1 cellular context compared by ENCODE assay signal in genomic region chr12:133080051-133080618, GRCh38.
TF ChIP-seq lines count a peak whose summit lies in the region.

No MANE protein-coding gene starts in this region.

TF ChIP-seq in HepG2, 621 proteins besides CTCF, POLR2A, EP300 and RAD21 (continued from another document and continues in another):
- TF ChIP-seq ZNF441 (CRISPR knock-in tag; IDR thresholded peaks at IDR 0.05; ENCODE audit: borderline replicate concordance): no peak
- TF ChIP-seq ZNF557 (CRISPR knock-in tag; IDR thresholded peaks at IDR 0.05): no peak
- TF ChIP-seq FOXK1 (CRISPR knock-in tag; IDR thresholded peaks at IDR 0.05; ENCODE audit: borderline replicate concordance, low read depth): peak; percentile 87; the same call in 1 of the 2 replicates
- TF ChIP-seq ZNF230 (CRISPR knock-in tag; IDR thresholded peaks at IDR 0.05): no peak
- no peak for TF ChIP-seq BORCS8-MEF2B (CRISPR knock-in tag; IDR thresholded peaks at IDR 0.05)
- peak; percentile 14; the same call in 1 of the 2 replicates for TF ChIP-seq RXRB (CRISPR knock-in tag; IDR thresholded peaks at IDR 0.05; ENCODE audit: borderline replicate concordance)
- TF ChIP-seq SALL1 (CRISPR knock-in tag; IDR thresholded peaks at IDR 0.05): 0 out of 2 replicates have a peak, but pooled peaks have one; percentile 36
- TF ChIP-seq ZNF530 (CRISPR knock-in tag; IDR thresholded peaks at IDR 0.05; ENCODE audit: low read depth): no peak
- no peak for TF ChIP-seq FOXP1 (IDR thresholded peaks at IDR 0.05)
- no peak; the same call in 1 of the 2 replicates for TF ChIP-seq FOXP1 (CRISPR knock-in tag; IDR thresholded peaks at IDR 0.05)
- no peak for TF ChIP-seq ZNF235 (CRISPR knock-in tag; IDR thresholded peaks at IDR 0.05; ENCODE audit: borderline replicate concordance)
- TF ChIP-seq THAP8 (CRISPR knock-in tag; IDR thresholded peaks at IDR 0.05; ENCODE audit: borderline replicate concordance): 0 out of 2 replicates have a peak, but pooled peaks have one; percentile 34
- TF ChIP-seq CERS6 (CRISPR knock-in tag; IDR thresholded peaks at IDR 0.05): no peak
- TF ChIP-seq ZBTB43 (CRISPR knock-in tag; conservative IDR thresholded peaks at IDR 0.05): no peak
- TF ChIP-seq NRL (CRISPR knock-in tag; IDR thresholded peaks at IDR 0.05; ENCODE audit: borderline replicate concordance): no peak
- no peak for TF ChIP-seq RARG (CRISPR knock-in tag; IDR thresholded peaks at IDR 0.05; ENCODE audit: low read depth)
- TF ChIP-seq MLX (CRISPR knock-in tag; IDR thresholded peaks at IDR 0.05): no peak
- no peak for TF ChIP-seq ZNF484 (CRISPR knock-in tag; IDR thresholded peaks at IDR 0.05; ENCODE audit: borderline replicate concordance, low read depth)
- TF ChIP-seq SMARCE1 (IDR thresholded peaks at IDR 0.05; ENCODE audit: borderline replicate concordance): no peak
- no peak; the same call in 1 of the 2 replicates for TF ChIP-seq TGIF2 (CRISPR knock-in tag; IDR thresholded peaks at IDR 0.05)
- TF ChIP-seq SNAI1 (CRISPR knock-in tag; IDR thresholded peaks at IDR 0.05; ENCODE audit: borderline replicate concordance): no peak; the same call in 1 of the 2 replicates
- no peak; the same call in 1 of the 2 replicates for TF ChIP-seq SP2 (CRISPR knock-in tag; IDR thresholded peaks at IDR 0.05)
- no peak for TF ChIP-seq NPAS2 (CRISPR knock-in tag; IDR thresholded peaks at IDR 0.05; ENCODE audit: borderline replicate concordance)
- 0 out of 2 replicates have a peak, but pooled peaks have one; percentile 46 for TF ChIP-seq ZBTB20 (CRISPR knock-in tag; IDR thresholded peaks at IDR 0.05; ENCODE audit: borderline replicate concordance, low read depth)
- peak; percentile 75; the same call in 1 of the 2 replicates for TF ChIP-seq YEATS2 (CRISPR knock-in tag; IDR thresholded peaks at IDR 0.05; ENCODE audit: borderline replicate concordance)
- no peak for TF ChIP-seq ZMYM2 (CRISPR knock-in tag; IDR thresholded peaks at IDR 0.05)
- TF ChIP-seq KDM5A (IDR thresholded peaks at IDR 0.05; ENCODE audit: borderline replicate concordance, low read length): peak; percentile 68; the same call in 1 of the 2 replicates
- TF ChIP-seq ZNF335 (CRISPR knock-in tag; IDR thresholded peaks at IDR 0.05): peak; percentile 94
- no peak for TF ChIP-seq ESRRA (CRISPR knock-in tag; IDR thresholded peaks at IDR 0.05; ENCODE audit: low read depth)
- no peak; the same call in 1 of the 2 replicates for TF ChIP-seq ZNF451 (CRISPR knock-in tag; IDR thresholded peaks at IDR 0.05)
- TF ChIP-seq PATZ1 (CRISPR knock-in tag; IDR thresholded peaks at IDR 0.05): peak; percentile 72; the same call in 1 of the 2 replicates
- TF ChIP-seq ZKSCAN5 (CRISPR knock-in tag; IDR thresholded peaks at IDR 0.05): no peak
- no peak for TF ChIP-seq ZFP36L1 (CRISPR knock-in tag; IDR thresholded peaks at IDR 0.05)
- TF ChIP-seq MNT (IDR thresholded peaks at IDR 0.05): peak; percentile 54
- TF ChIP-seq ZNF562 (CRISPR knock-in tag; IDR thresholded peaks at IDR 0.05; ENCODE audit: borderline replicate concordance): no peak
- TF ChIP-seq MED1 (CRISPR knock-in tag; IDR thresholded peaks at IDR 0.05): peak; percentile 55; the same call in 1 of the 2 replicates
- TF ChIP-seq ZFP36L2 (CRISPR knock-in tag; IDR thresholded peaks at IDR 0.05): no peak
- TF ChIP-seq ZNF672 (CRISPR knock-in tag; IDR thresholded peaks at IDR 0.05): no peak
- no peak; the same call in 1 of the 2 replicates for TF ChIP-seq ZZZ3 (CRISPR knock-in tag; IDR thresholded peaks at IDR 0.05; ENCODE audit: borderline replicate concordance)
- TF ChIP-seq ZNF260 (CRISPR knock-in tag; IDR thresholded peaks at IDR 0.05; ENCODE audit: borderline replicate concordance, low read depth): no peak
- TF ChIP-seq KIAA2018 (CRISPR knock-in tag; IDR thresholded peaks at IDR 0.05; ENCODE audit: borderline replicate concordance): no peak
- no peak for TF ChIP-seq JDP2 (CRISPR knock-in tag; IDR thresholded peaks at IDR 0.05; ENCODE audit: borderline replicate concordance)
- TF ChIP-seq GZF1 (CRISPR knock-in tag; IDR thresholded peaks at IDR 0.05): no peak; the same call in 1 of the 2 replicates
- TF ChIP-seq ZNF10 (CRISPR knock-in tag; IDR thresholded peaks at IDR 0.05; ENCODE audit: borderline replicate concordance, low read depth): no peak
- peak; percentile 82; the same call in 1 of the 2 replicates for TF ChIP-seq ZNF687 (CRISPR knock-in tag; IDR thresholded peaks at IDR 0.05)
- no peak for TF ChIP-seq ZNF543 (CRISPR knock-in tag; IDR thresholded peaks at IDR 0.05)
